In the genomic region with DNA sequence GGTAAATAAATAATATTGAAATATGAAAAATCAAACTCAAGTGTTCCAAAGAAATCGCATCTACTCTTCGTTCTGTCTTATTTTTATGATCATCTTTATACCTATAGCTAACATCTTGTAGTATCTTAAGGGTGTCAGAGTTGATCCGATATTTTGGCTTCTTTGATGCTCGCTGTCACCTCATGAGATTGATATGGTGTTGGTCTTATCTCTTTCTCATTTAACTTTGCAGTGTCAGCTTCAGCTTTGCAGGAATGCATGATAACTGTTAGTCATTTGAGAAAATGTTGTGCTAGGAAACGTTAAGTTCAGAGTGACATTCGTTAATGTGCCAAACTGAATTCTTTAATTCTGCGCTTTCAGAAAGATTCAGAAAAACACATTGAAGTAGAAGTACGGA, we compare ENCODE assay signal across 8 cellular contexts.
"Had no signal": no experiment of that assay in that cellular context is flagged by ENCODE, and none has a peak within 500 bp of the region (broad histone marks: within the 10 kb centered on the region; RNA-seq: fewer than 3 reads in every experiment).

No MANE protein-coding gene starts in this region.

- H3K4me3 ChIP-seq: GM23338 had no signal

- FAIRE-seq: H1, H54, HepG2 had no signal

- H3K4me2 ChIP-seq: GM23338 had no signal

- H3K36me3 Mint-ChIP-seq: IgD-negative memory B cell had no signal

- H3K9me3 Mint-ChIP-seq: GM23338, H9, IgD-negative memory B cell had no signal

- H3K4me3 Mint-ChIP-seq: GM23338, H9, IgD-negative memory B cell had no signal

- ATAC-seq: GM23338, HepG2 had no signal

- H3K27me3 Mint-ChIP-seq: IgD-negative memory B cell had no signal

- H3K27ac Mint-ChIP-seq: GM23338, IgD-negative memory B cell had no signal

- DNase-seq: H9, HCEC 1CT, KG1 had no signal
